ENCODE assay signal across 1 cellular context in genomic region chr6:34940030-34940434, GRCh38.
TF ChIP-seq lines count a peak whose summit lies in the region.

No MANE protein-coding gene starts in this region.

TF ChIP-seq in HepG2, 621 proteins besides CTCF, POLR2A, EP300 and RAD21:
- 0 out of 2 replicates have a peak, but pooled peaks have one; percentile 31 for TF ChIP-seq KDM6A (CRISPR knock-in tag; IDR thresholded peaks at IDR 0.05; ENCODE audit: low read depth)
- no peak for TF ChIP-seq CCDC6 (CRISPR knock-in tag; IDR thresholded peaks at IDR 0.05)
- peak; percentile 67 for TF ChIP-seq TEAD3 (CRISPR knock-in tag; optimal IDR thresholded peaks at IDR 0.05; ENCODE audit: borderline replicate concordance)
- no peak for TF ChIP-seq ZNF605 (CRISPR knock-in tag; IDR thresholded peaks at IDR 0.05)
- peak; percentile 71 for TF ChIP-seq HNF4A (CRISPR knock-in tag; IDR thresholded peaks at IDR 0.05)
- no peak for TF ChIP-seq ZSCAN12 (CRISPR knock-in tag; IDR thresholded peaks at IDR 0.05)
- TF ChIP-seq ZNF253 (CRISPR knock-in tag; IDR thresholded peaks at IDR 0.05; ENCODE audit: borderline replicate concordance), result no peak
- TF ChIP-seq SOX13 (IDR thresholded peaks at IDR 0.05), result no peak
- peak in 1 of 2 experiments; percentile 56; a peak in 2 of 4 replicates for TF ChIP-seq SOX13 (CRISPR knock-in tag; conservative IDR thresholded peaks at IDR 0.05 in 1 of 2, IDR thresholded peaks at IDR 0.05 in 1 of 2)
- no peak for TF ChIP-seq HNF1A (IDR thresholded peaks at IDR 0.05; ENCODE audit: low read depth)
- no peak for TF ChIP-seq HNF1A (CRISPR knock-in tag; IDR thresholded peaks at IDR 0.05; ENCODE audit: borderline replicate concordance)
- no peak for TF ChIP-seq JUNB (CRISPR knock-in tag; IDR thresholded peaks at IDR 0.05; ENCODE audit: borderline replicate concordance)
- 0 out of 2 replicates have a peak, but pooled peaks have one; percentile 43 for TF ChIP-seq SOX5 (CRISPR knock-in tag; IDR thresholded peaks at IDR 0.05; ENCODE audit: borderline replicate concordance)
- peak; percentile 16; the same call in 1 of the 2 replicates for TF ChIP-seq HNF4G (IDR thresholded peaks at IDR 0.05; ENCODE audit: borderline replicate concordance, low read depth, low read length)
- no peak for TF ChIP-seq HNF4G (CRISPR knock-in tag; IDR thresholded peaks at IDR 0.05; ENCODE audit: borderline replicate concordance, low read depth)
- TF ChIP-seq BCL6 (CRISPR knock-in tag; IDR thresholded peaks at IDR 0.05), result 0 out of 2 replicates have a peak, but pooled peaks have one; percentile 23
